ENCODE assay signal across 8 cellular contexts in the genomic region with DNA sequence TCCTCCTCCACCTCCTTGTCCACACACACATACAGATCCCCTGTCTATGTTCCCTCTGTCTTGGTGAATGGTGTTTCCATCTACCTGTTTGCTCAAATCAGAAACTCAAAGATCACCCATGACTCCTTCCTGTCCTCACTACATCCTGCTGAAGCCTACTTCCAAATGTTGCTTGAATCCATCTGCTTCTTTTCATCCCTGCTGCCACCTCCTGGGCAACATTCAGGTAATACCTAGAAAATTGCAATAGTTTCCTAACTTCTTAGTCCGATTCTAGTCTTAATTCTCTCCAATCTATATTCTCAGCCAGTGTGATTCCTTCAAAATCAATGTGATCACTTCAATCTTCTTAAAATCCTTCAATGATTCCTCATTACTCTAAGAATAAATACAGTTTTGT.
DNase-seq lines count a peak whose midpoint lies in the region; ATAC-seq, FAIRE-seq and TF ChIP-seq lines count a peak whose summit lies in the region.
"Had no signal": no experiment of that assay in that cellular context is flagged by ENCODE, and none has a peak within 500 bp of the region (broad histone marks: within the 10 kb centered on the region; RNA-seq: fewer than 3 reads in every experiment).

No MANE protein-coding gene starts in this region.

- H3K36me3 Mint-ChIP-seq in endothelial cell (ENCODE audit: low read depth, unreplicated experiment), result no peaks in the 10 kb centered on the region
- no peaks in the 10 kb centered on the region for H3K36me3 Mint-ChIP-seq in activated CD8-positive, alpha-beta T cell treated with anti-CD3 and anti-CD28 coated beads for 36 hours (ENCODE audit: low read depth)

- H2AFZ ChIP-seq in parathyroid adenoma, result peak overlapping the region; percentile 58

- no peaks in the 10 kb centered on the region for H3K9me3 ChIP-seq in parathyroid adenoma (ENCODE audit: control insufficient read depth, low read length)
- H3K9me3 ChIP-seq: vagina had no signal

- intact Hi-C loops in activated CD8-positive, alpha-beta T cell treated with anti-CD3 and anti-CD28 coated beads for 36 hours (cut with micrococcal nuclease), result no loop called here

- POLR2A ChIA-PET in activated CD8-positive, alpha-beta T cell treated with anti-CD3 and anti-CD28 coated beads for 36 hours (lab: Charles Lee), result no interaction called here

- peak overlapping the region; percentile 7 for H3K27ac Mint-ChIP-seq in endothelial cell (ENCODE audit: unreplicated experiment)
- H3K27ac Mint-ChIP-seq in activated CD8-positive, alpha-beta T cell treated with anti-CD3 and anti-CD28 coated beads for 36 hours, result no peak overlapping the region

- H3K4me3 ChIP-seq in parathyroid adenoma (ENCODE audit: low read depth, low read length), result no peak overlapping the region
- H3K4me3 ChIP-seq: vagina had no signal

- H3K4me1 Mint-ChIP-seq in endothelial cell (ENCODE audit: unreplicated experiment), result peaks cover 10% of the 10 kb centered on the region
- no peaks in the 10 kb centered on the region for H3K4me1 Mint-ChIP-seq in activated CD8-positive, alpha-beta T cell treated with anti-CD3 and anti-CD28 coated beads for 36 hours (ENCODE audit: low read depth)

- no peak overlapping the region for H3K9ac ChIP-seq in parathyroid adenoma

- no peaks in the 10 kb centered on the region for H3K4me1 ChIP-seq in parathyroid adenoma
- H3K4me1 ChIP-seq: vagina had no signal

- no peak overlapping the region for H3K4me3 Mint-ChIP-seq in endothelial cell (ENCODE audit: unreplicated experiment)
- H3K4me3 Mint-ChIP-seq in activated CD8-positive, alpha-beta T cell treated with anti-CD3 and anti-CD28 coated beads for 36 hours, result no peak overlapping the region

- CTCF ChIA-PET in activated CD8-positive, alpha-beta T cell treated with anti-CD3 and anti-CD28 coated beads for 36 hours (lab: Charles Lee), result no interaction called here

- TF ChIP-seq POLR2A in H54 (IDR thresholded peaks at IDR 0.05; ENCODE audit: low read depth, low read length), result no peak

- H3K36me3 ChIP-seq in parathyroid adenoma (ENCODE audit: control insufficient read depth, insufficient read depth, low read length), result no peaks in the 10 kb centered on the region
- H3K36me3 ChIP-seq: vagina had no signal

- H3K4me2 ChIP-seq in parathyroid adenoma (ENCODE audit: low read length), result no peak overlapping the region

- DNase-seq in H54 (ENCODE audit: insufficient read length, low spot score) (no peak), NCI-H526 treated with DMSO at 0.1 percent for 48 hours (lab: John Stamatoyannopoulos, UW) (peak; percentile 13), endothelial cell (ENCODE audit: low spot score) (peak; percentile 5), NCI-H1417 treated with DMSO at 0.1 percent for 48 hours (lab: John Stamatoyannopoulos, UW) (no peak)
- no peak for DNase-seq in activated CD8-positive, alpha-beta T cell treated with anti-CD3 and anti-CD28 coated beads for 36 hours
- no peak for DNase-seq in activated CD4-positive, alpha-beta T cell treated with anti-CD3 and anti-CD28 coated beads for 4 hours

- TF ChIP-seq CTCF in endothelial cell (IDR thresholded peaks at IDR 0.05; ENCODE audit: unreplicated experiment), result no peak
- peak; percentile 35 for TF ChIP-seq CTCF in parathyroid adenoma (IDR thresholded peaks at IDR 0.05)
- no peak for TF ChIP-seq CTCF in activated CD8-positive, alpha-beta T cell treated with anti-CD3 and anti-CD28 coated beads for 36 hours (IDR thresholded peaks at IDR 0.05)

- H3K27me3 Mint-ChIP-seq in endothelial cell (ENCODE audit: unreplicated experiment), result peaks cover 1% of the 10 kb centered on the region
- peaks cover 8% of the 10 kb centered on the region for H3K27me3 Mint-ChIP-seq in activated CD8-positive, alpha-beta T cell treated with anti-CD3 and anti-CD28 coated beads for 36 hours

- H3K9me3 Mint-ChIP-seq in endothelial cell (ENCODE audit: unreplicated experiment), result no peaks in the 10 kb centered on the region
- no peaks in the 10 kb centered on the region for H3K9me3 Mint-ChIP-seq in activated CD8-positive, alpha-beta T cell treated with anti-CD3 and anti-CD28 coated beads for 36 hours

- no peaks in the 10 kb centered on the region for H3K27me3 ChIP-seq in parathyroid adenoma (ENCODE audit: control insufficient read depth, insufficient read depth, low read length)
- H3K27me3 ChIP-seq: vagina had no signal

- H3K27ac ChIP-seq in parathyroid adenoma, result no peak overlapping the region
- H3K27ac ChIP-seq: vagina had no signal

- no peaks in the 10 kb centered on the region for H3K79me2 ChIP-seq in parathyroid adenoma

- peak; percentile 43 for FAIRE-seq in H54 (lab: Jason Lieb, UNC)

- ATAC-seq in activated CD8-positive, alpha-beta T cell treated with anti-CD3 and anti-CD28 coated beads for 36 hours, result no peak

Comparison
In these comparisons a context has a peak if more than half of its experiments do, and no peak if none do; other contexts are left out.
1. DNase-seq: peak in NCI-H526 treated with DMSO at 0.1 percent for 48 hours (single experiment) and endothelial cell (single experiment); none in H54 (single experiment), activated CD8-positive, alpha-beta T cell treated with anti-CD3 and anti-CD28 coated beads for 36 hours (single experiment), activated CD4-positive, alpha-beta T cell treated with anti-CD3 and anti-CD28 coated beads for 4 hours (0 of 2) and NCI-H1417 treated with DMSO at 0.1 percent for 48 hours (single experiment).